ENCODE assay signal across 33 cellular contexts in genomic region chr16:2950773-2951172, GRCh38. TPM values are rescaled to one million over a fixed set of nuclear protein-coding genes. Genes with fewer than 3 reads are reported as not detected.
"Had no signal": no experiment of that assay in that cellular context is flagged by ENCODE, and none has a peak within 500 bp of the region (broad histone marks: within the 10 kb centered on the region; RNA-seq: fewer than 3 reads in every experiment).

No MANE protein-coding gene starts in this region.

- H3K27me3 ChIP-seq: brain microvascular endothelial cell, MG63, Peyer's patch had no signal

- DNase-seq: activated B cell treated with CpG ODN at 0.5 μM for 24 hours; activated CD4-positive, alpha-beta memory T cell treated with anti-CD3 and anti-CD28 coated beads for 36 hours; activated CD4-positive, alpha-beta T cell treated with anti-CD3 and anti-CD28 coated beads for 4 hours; activated CD4-positive, alpha-beta T cell treated with anti-CD3 and anti-CD28 coated beads, Interleukin-2, amount 50 U/mL, for 1 hour; activated CD4-positive, CD25-positive, alpha-beta regulatory T cell treated with anti-CD3 and anti-CD28 coated beads, Interleukin-2, amount 50 U/mL, for 72 hours; activated CD8-positive, alpha-beta memory T cell treated with anti-CD3 and anti-CD28 coated beads for 24 hours; activated CD8-positive, alpha-beta memory T cell treated with anti-CD3 and anti-CD28 coated beads, Interleukin-2, amount 10 ng/mL, durations not matched to agents 7 days and 5 days; activated CD8-positive, alpha-beta memory T cell treated with anti-CD3 and anti-CD28 coated beads, Interleukin-2, amount 50 U/mL, for 48 hours; activated gamma-delta T cell; activated naive CD4-positive, alpha-beta T cell treated with anti-CD3 and anti-CD28 coated beads, Interleukin-2, amount 50 U/mL, for 16 hours; activated naive CD8-positive, alpha-beta T cell treated with anti-CD3 and anti-CD28 coated beads for 36 hours; activated T-cell treated with anti-CD3 and anti-CD28 coated beads, Interleukin-2, amount 50 U/mL, for 48 hours; amniotic stem cell; aorta; brain microvascular endothelial cell; central memory CD4-positive, alpha-beta T cell; Kasumi-1; MG63; NCI-H1048; NCI-H1105 treated with DMSO at 0.1 percent for 48 hours; NCI-H1436; NCI-H1694; NCI-H1930; NCI-H2081 treated with DMSO at 0.1 percent for 48 hours; NCI-H226; NCI-H524 treated with DMSO at 0.1 percent for 48 hours; PC-3; Peyer's patch; RPMI8226; SHP77 treated with DMSO at 0.1 percent for 48 hours; SK-N-SH had no signal

- H3K9ac ChIP-seq: SK-N-SH had no signal

- H3K36me3 ChIP-seq: SJSA1 had no signal

- H3K9me3 ChIP-seq: MG63, Peyer's patch, SJSA1, SK-N-SH had no signal

- H3K4me3 ChIP-seq: MG63, Peyer's patch, SJSA1 had no signal

- H3K4me1 ChIP-seq: SJSA1 had no signal

- H3K27ac ChIP-seq: brain microvascular endothelial cell, Peyer's patch, SJSA1 had no signal

- ATAC-seq: activated CD8-positive, alpha-beta memory T cell treated with anti-CD3 and anti-CD28 coated beads, Interleukin-2, amount 10 ng/mL, durations not matched to agents 7 days and 5 days; PC-3 had no signal

- H3K4me2 ChIP-seq: SK-N-SH had no signal

RNA-seq across cellular contexts. Expression of gene KREMEN2, which starts 13.3 kb away (rescaled TPM):
- total RNA-seq: activated CD4-positive, alpha-beta memory T cell treated with anti-CD3 and anti-CD28 coated beads for 36 hours; activated naive CD8-positive, alpha-beta T cell treated with anti-CD3 and anti-CD28 coated beads for 36 hours; aorta; cerebellum; SJSA1 had no signal
- polyA plus RNA-seq: aorta had no signal
